In genomic region chr1:229034246-229034645, GRCh38 we compare ENCODE assay signal across 20 cellular contexts.
"Had no signal": no experiment of that assay in that cellular context is flagged by ENCODE, and none has a peak within 500 bp of the region (broad histone marks: within the 10 kb centered on the region; RNA-seq: fewer than 3 reads in every experiment).

No MANE protein-coding gene starts in this region.

- H3K27ac Mint-ChIP-seq: activated B cell treated with CpG ODN at 0.5 μM for 24 hours; activated CD4-positive, alpha-beta T cell treated with anti-CD3 and anti-CD28 coated beads, Interleukin-2, amount 10 ng/mL, durations not matched to agents 24 days and 14 days; activated naive CD4-positive, alpha-beta T cell treated with anti-CD3 and anti-CD28 coated beads, Interleukin-2, amount 50 U/mL, for 24 hours had no signal

- H3K36me3 Mint-ChIP-seq: activated naive CD4-positive, alpha-beta T cell treated with anti-CD3 and anti-CD28 coated beads, Interleukin-2, amount 50 U/mL, for 24 hours; brain had no signal

- H3K9me3 Mint-ChIP-seq: activated B cell treated with CpG ODN at 0.5 μM for 24 hours; activated naive CD4-positive, alpha-beta T cell treated with anti-CD3 and anti-CD28 coated beads, Interleukin-2, amount 50 U/mL, for 24 hours had no signal

- ATAC-seq: PC-3 had no signal

- DNase-seq: activated B cell treated with CpG ODN at 0.5 μM for 24 hours; activated CD4-positive, alpha-beta T cell treated with anti-CD3 and anti-CD28 coated beads for 1 hour; activated CD4-positive, alpha-beta T cell treated with anti-CD3 and anti-CD28 coated beads, Interleukin-2, amount 50 U/mL, for 48 hours; activated effector memory CD4-positive, alpha-beta T cell treated with Interleukin-2 at 50 U/mL for 16 hours; activated naive CD4-positive, alpha-beta T cell; amniotic stem cell; Kasumi-1; KBM-7; NCI-H1048; NCI-H146; NCI-H187 treated with DMSO at 0.1 percent for 48 hours; NCI-H2081 treated with DMSO at 0.1 percent for 48 hours; NCI-H446; NCI-H524; PC-3; SHP77 treated with DMSO at 0.1 percent for 48 hours; T1000 had no signal

- H3K4me3 Mint-ChIP-seq: activated B cell treated with CpG ODN at 0.5 μM for 24 hours; activated CD4-positive, alpha-beta T cell treated with anti-CD3 and anti-CD28 coated beads, Interleukin-2, amount 10 ng/mL, durations not matched to agents 24 days and 14 days; activated naive CD4-positive, alpha-beta T cell treated with anti-CD3 and anti-CD28 coated beads, Interleukin-2, amount 50 U/mL, for 24 hours had no signal

- H3K27me3 Mint-ChIP-seq: activated naive CD4-positive, alpha-beta T cell treated with anti-CD3 and anti-CD28 coated beads, Interleukin-2, amount 50 U/mL, for 24 hours had no signal
